Comparison of ENCODE assay signal across 28 cellular contexts in genomic region chr1:210633140-210633539, GRCh38.
"Had no signal": no experiment of that assay in that cellular context is flagged by ENCODE, and none has a peak within 500 bp of the region (broad histone marks: within the 10 kb centered on the region; RNA-seq: fewer than 3 reads in every experiment).

No MANE protein-coding gene starts in this region.

- H3K27ac Mint-ChIP-seq: activated naive CD8-positive, alpha-beta T cell; effector memory CD8-positive, alpha-beta T cell; naive B cell; stimulated activated effector memory CD8-positive, alpha-beta T cell treated with anti-CD3 and anti-CD28 coated beads, Interleukin-12 subunit alpha, Interleukin-12 subunit beta, amount 100 ng/mL, for 72 hours; stimulated activated naive CD8-positive, alpha-beta T cell treated with anti-CD3 and anti-CD28 coated beads, Interleukin-15, Interleukin-2, amounts not matched to agents 100 ng/mL and 50 ng/mL, for 24 hours; T-helper 1 cell treated with Interleukin-12 subunit alpha and Interleukin-12 subunit beta and Interleukin-4 antibody, amounts not matched to agents 30 μg/mL and 1 μg/mL, for 36 hours had no signal

- H3K4me3 Mint-ChIP-seq: activated naive CD8-positive, alpha-beta T cell; effector memory CD8-positive, alpha-beta T cell; naive B cell; neural crest cell; stimulated activated effector memory CD8-positive, alpha-beta T cell treated with anti-CD3 and anti-CD28 coated beads, Interleukin-12 subunit alpha, Interleukin-12 subunit beta, amount 100 ng/mL, for 72 hours; stimulated activated naive CD8-positive, alpha-beta T cell treated with anti-CD3 and anti-CD28 coated beads, Interleukin-15, Interleukin-2, amounts not matched to agents 100 ng/mL and 50 ng/mL, for 24 hours; T-helper 1 cell treated with Interleukin-12 subunit alpha and Interleukin-12 subunit beta and Interleukin-4 antibody, amounts not matched to agents 30 μg/mL and 1 μg/mL, for 36 hours had no signal

- H3K27ac ChIP-seq: body of pancreas, coronary artery, right lobe of liver, skin epidermis, tibial nerve, WERI-Rb-1 had no signal

- DNase-seq: activated CD4-positive, alpha-beta T cell treated with anti-CD3 and anti-CD28 coated beads for 48 hours; activated CD4-positive, alpha-beta T cell treated with anti-CD3 and anti-CD28 coated beads, Interleukin-2, amount 50 U/mL, for 48 hours; activated CD8-positive, alpha-beta memory T cell treated with anti-CD3 and anti-CD28 coated beads for 24 hours; activated effector memory CD4-positive, alpha-beta T cell treated with Interleukin-2 at 50 U/mL for 16 hours; activated naive CD4-positive, alpha-beta T cell treated with Interleukin-2 at 50 U/mL for 16 hours; aorta; body of pancreas; cerebellar nuclear complex; effector memory CD8-positive, alpha-beta T cell; kidney glomerular epithelial cell; mammary epithelial cell; naive B cell; right lobe of liver; SK-N-SH; stimulated activated CD4-positive, alpha-beta T cell treated with anti-CD3 and anti-CD28 coated beads, Interleukin-12 subunit alpha, Interleukin-12 subunit beta, amount 100 ng/mL, for 4 hours; stimulated activated CD4-positive, alpha-beta T cell treated with anti-CD3 and anti-CD28 coated beads, Interleukin-4, amount 100 ng/mL, for 24 hours; SW 1271; T-helper 9 cell; WERI-Rb-1 had no signal

- ATAC-seq: activated CD4-positive, CD25-positive, alpha-beta regulatory T cell treated with anti-CD3 and anti-CD28 coated beads, Interleukin-2, amount 50 U/mL, for 24 hours; body of pancreas; effector memory CD8-positive, alpha-beta T cell; stimulated activated effector memory CD8-positive, alpha-beta T cell treated with anti-CD3 and anti-CD28 coated beads, Interleukin-12 subunit alpha, Interleukin-12 subunit beta, amount 100 ng/mL, for 72 hours had no signal

- H3K4me3 ChIP-seq: body of pancreas, coronary artery, right lobe of liver, skin epidermis, tibial nerve had no signal

- H3K9ac ChIP-seq: SK-N-SH had no signal

- H3K4me2 ChIP-seq: SK-N-SH had no signal

- H3K27me3 ChIP-seq: body of pancreas, right lobe of liver, tibial nerve had no signal

- H3K27me3 Mint-ChIP-seq: activated naive CD8-positive, alpha-beta T cell; effector memory CD8-positive, alpha-beta T cell; naive B cell; stimulated activated naive CD8-positive, alpha-beta T cell treated with anti-CD3 and anti-CD28 coated beads, Interleukin-15, Interleukin-2, amounts not matched to agents 100 ng/mL and 50 ng/mL, for 24 hours had no signal

- H3K9me3 Mint-ChIP-seq: effector memory CD8-positive, alpha-beta T cell; naive B cell; neural crest cell; stimulated activated effector memory CD8-positive, alpha-beta T cell treated with anti-CD3 and anti-CD28 coated beads, Interleukin-12 subunit alpha, Interleukin-12 subunit beta, amount 100 ng/mL, for 72 hours; stimulated activated naive CD8-positive, alpha-beta T cell treated with anti-CD3 and anti-CD28 coated beads, Interleukin-15, Interleukin-2, amounts not matched to agents 100 ng/mL and 50 ng/mL, for 24 hours; T-helper 1 cell treated with Interleukin-12 subunit alpha and Interleukin-12 subunit beta and Interleukin-4 antibody, amounts not matched to agents 30 μg/mL and 1 μg/mL, for 36 hours had no signal

- H3K4me1 ChIP-seq: right lobe of liver, tibial nerve had no signal

- H3K36me3 Mint-ChIP-seq: naive B cell; stimulated activated effector memory CD8-positive, alpha-beta T cell treated with anti-CD3 and anti-CD28 coated beads, Interleukin-12 subunit alpha, Interleukin-12 subunit beta, amount 100 ng/mL, for 72 hours had no signal

- H3K9me3 ChIP-seq: body of pancreas, right lobe of liver, SK-N-SH, tibial nerve had no signal

- H3K4me1 Mint-ChIP-seq: naive B cell; neural crest cell; stimulated activated effector memory CD8-positive, alpha-beta T cell treated with anti-CD3 and anti-CD28 coated beads, Interleukin-12 subunit alpha, Interleukin-12 subunit beta, amount 100 ng/mL, for 72 hours had no signal

- H3K36me3 ChIP-seq: right lobe of liver, tibial nerve, WERI-Rb-1 had no signal
